In the genomic region with DNA sequence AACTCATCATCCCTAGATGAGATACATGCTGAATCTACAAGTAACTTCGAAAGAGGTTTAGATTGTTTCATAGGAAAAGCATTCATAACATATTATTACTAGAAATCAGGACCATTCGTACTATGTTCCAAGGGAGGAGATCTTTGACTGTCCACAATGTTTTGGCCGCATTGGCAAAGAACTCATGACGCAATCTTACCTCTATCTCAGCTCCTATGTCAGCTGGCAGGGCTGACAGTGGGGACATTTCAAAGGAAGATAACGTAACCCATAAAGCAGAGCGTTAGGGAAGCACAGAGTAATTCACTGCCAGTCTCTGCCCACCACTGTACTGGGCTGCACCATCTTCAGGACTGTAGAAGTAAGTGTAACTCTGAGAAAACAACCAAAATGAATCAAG, we compare ENCODE assay signal across 14 cellular contexts.
"Had no signal": no experiment of that assay in that cellular context is flagged by ENCODE, and none has a peak within 500 bp of the region (broad histone marks: within the 10 kb centered on the region; RNA-seq: fewer than 3 reads in every experiment).

No MANE protein-coding gene starts in this region.

- H3K4me1 ChIP-seq: colonic mucosa, lower lobe of right lung had no signal

- H3K27ac ChIP-seq: cardiac muscle cell, colonic mucosa, lower lobe of right lung, WERI-Rb-1 had no signal

- H3K9me3 ChIP-seq: colonic mucosa, lower lobe of right lung had no signal

- H3K36me3 ChIP-seq: cardiac muscle cell, colonic mucosa, lower lobe of right lung, WERI-Rb-1 had no signal

- ATAC-seq: activated CD8-positive, alpha-beta T cell treated with anti-CD3 and anti-CD28 coated beads, Interleukin-2, amount 10 ng/mL, durations not matched to agents 7 days and 5 days; activated naive CD8-positive, alpha-beta T cell treated with anti-CD3 and anti-CD28 coated beads, Interleukin-2, amount 50 U/mL, for 24 hours; lower lobe of right lung; naive thymus-derived CD8-positive, alpha-beta T cell; sciatic nerve; T-cell had no signal

- DNase-seq: activated CD4-positive, alpha-beta T cell treated with anti-CD3 and anti-CD28 coated beads for 4 hours; activated CD8-positive, alpha-beta memory T cell treated with anti-CD3 and anti-CD28 coated beads, Interleukin-2, amount 50 U/mL, for 48 hours; activated CD8-positive, alpha-beta T cell treated with anti-CD3 and anti-CD28 coated beads, Interleukin-2, amount 10 ng/mL, durations not matched to agents 7 days and 5 days; activated naive CD4-positive, alpha-beta T cell treated with Interleukin-2 at 50 U/mL for 16 hours; activated naive CD8-positive, alpha-beta T cell treated with anti-CD3 and anti-CD28 coated beads, Interleukin-2, amount 50 U/mL, for 24 hours; colonic mucosa; lower lobe of right lung; naive thymus-derived CD8-positive, alpha-beta T cell; stimulated activated naive CD4-positive, alpha-beta T cell treated with Interleukin-2 at 50 U/mL for 16 hours; T-cell; T1000; WERI-Rb-1 had no signal

- H3K27me3 ChIP-seq: cardiac muscle cell, colonic mucosa had no signal

- H3K4me3 ChIP-seq: cardiac muscle cell, colonic mucosa, lower lobe of right lung had no signal
